Comparison of ENCODE assay signal across 8 cellular contexts in the genomic region with DNA sequence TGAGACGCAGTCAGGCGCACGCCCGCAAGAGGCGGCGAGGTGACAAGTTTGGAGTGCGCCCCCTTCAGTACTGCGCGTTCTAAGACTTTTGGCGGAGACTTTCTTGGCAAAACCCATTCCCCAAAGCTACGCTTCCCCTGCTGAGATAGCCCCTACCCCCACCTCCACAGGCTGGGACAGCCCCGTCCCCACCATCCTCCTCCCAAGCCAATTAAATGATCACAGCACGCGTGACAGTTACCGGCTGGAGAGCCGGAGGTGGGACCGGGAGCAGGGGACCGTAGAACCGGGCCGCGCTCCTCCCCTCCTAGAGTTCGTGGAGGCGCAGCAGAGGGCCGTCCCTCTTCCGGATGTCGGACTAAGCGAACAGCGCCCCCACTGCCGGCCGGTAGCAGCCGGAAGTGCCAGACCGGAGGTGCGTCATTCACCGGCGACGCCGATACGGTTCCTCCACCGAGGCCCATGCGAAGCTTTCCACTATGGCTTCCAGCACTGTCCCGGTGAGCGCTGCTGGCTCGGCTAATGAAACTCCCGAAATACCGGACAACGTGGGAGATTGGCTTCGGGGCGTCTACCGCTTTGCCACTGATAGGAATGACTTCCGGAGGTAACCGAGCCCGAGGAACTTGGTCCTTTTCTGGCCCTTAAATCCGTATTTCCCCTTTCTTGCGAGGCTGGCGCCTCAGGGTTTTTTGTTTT. TPM values are rescaled to one million over a fixed set of nuclear protein-coding genes. Genes with fewer than 3 reads are reported as not detected.
A peak's percentile ranks its signal among the peaks of the same experiment; 100 is the strongest.
DNase-seq lines count a peak whose midpoint lies in the region; ATAC-seq lines count a peak whose summit lies in the region.

A gene (plus strand): TSS at position 476 of the 699 bp plus-strand sequence. CDS start 4 bp downstream, at position 480.

- H3K79me1 ChIP-seq in mesenchymal stem cell (replicated peaks; ENCODE audit: low read length, poor library complexity, severe bottlenecking): peaks cover 17% of the 10 kb centered on the region

- H3K36me3 ChIP-seq in mesenchymal stem cell (ENCODE audit: control insufficient read depth in 1 of 2, insufficient read depth in 2 of 2, low read depth in 1 of 2, low read length in 2 of 2): peaks cover 6 to 36% of the 10 kb centered on the region in 2 experiments

- H3K27ac ChIP-seq in mesenchymal stem cell (ENCODE audit: low read length, poor library complexity, severe bottlenecking): peak within 1 kb of the TSS; percentile 88

- H4K8ac ChIP-seq in mesenchymal stem cell (ENCODE audit: low read length): peak within 1 kb of the TSS; percentile 89

- no peaks in the 10 kb centered on the region for H3K27me3 ChIP-seq in mesenchymal stem cell (ENCODE audit: control insufficient read depth in 1 of 2, insufficient read depth in 1 of 2, low read length in 2 of 2)

- H2BK5ac ChIP-seq in mesenchymal stem cell (ENCODE audit: low read depth, low read length, poor library complexity, severe bottlenecking): peak within 1 kb of the TSS; percentile 81

- H4K91ac ChIP-seq in mesenchymal stem cell (ENCODE audit: low read length): peak within 1 kb of the TSS; percentile 58

- no peak within 1 kb of the TSS for H2BK15ac ChIP-seq in mesenchymal stem cell (ENCODE audit: low read depth, poor library complexity, severe bottlenecking)

- peak within 1 kb of the TSS in 1 of 2 experiments; percentile 66 for H3K23ac ChIP-seq in mesenchymal stem cell (ENCODE audit: low read length in 2 of 2)

- H3K9me3 ChIP-seq in mesenchymal stem cell (ENCODE audit: control insufficient read depth, low read length): no peaks in the 10 kb centered on the region

- H3K14ac ChIP-seq in mesenchymal stem cell (ENCODE audit: low read length in 2 of 2): peak within 1 kb of the TSS in 1 of 2 experiments; percentile 79

- WGBS in mesenchymal stem cell: under 1% methylated on average over 55 of the region's 55 CpGs

- peak within 1 kb of the TSS; percentile 33 for H2AFZ ChIP-seq in mesenchymal stem cell (ENCODE audit: low read depth, low read length)

- peak within 1 kb of the TSS in 1 of 2 experiments; percentile 49 for H2BK12ac ChIP-seq in mesenchymal stem cell (ENCODE audit: low read length in 2 of 2)

- DNase-seq in COLO829 (ENCODE audit: low spot score) (peak; percentile 92), HS-5 (ENCODE audit: low read depth) (peak; percentile 80), NK-92 (lab: John Stamatoyannopoulos, UW; ENCODE audit: unreplicated experiment) (peak; percentile 69), mesenchymal stem cell (peak; percentile 96)
- peak; percentile 97 for DNase-seq in activated CD8-positive, alpha-beta memory T cell treated with anti-CD3 and anti-CD28 coated beads for 24 hours
- peak; percentile 88 for DNase-seq in effector CD8-positive, alpha-beta T cell (lab: John Stamatoyannopoulos, UW)
- DNase-seq in stimulated activated CD8-positive, alpha-beta memory T cell treated with anti-CD3 and anti-CD28 coated beads, Interleukin-12 subunit alpha, Interleukin-12 subunit beta, amount 100 ng/mL, for 4 hours (ENCODE audit: low read depth): peak; percentile 89

- H3K4me3 ChIP-seq in mesenchymal stem cell (ENCODE audit: insufficient read depth in 1 of 2, low read depth in 1 of 2, low read length in 2 of 2): peak within 1 kb of the TSS; percentile 69 to 100

- H3K18ac ChIP-seq in mesenchymal stem cell (ENCODE audit: low read depth in 1 of 2, low read length in 2 of 2): peak within 1 kb of the TSS; percentile 75 to 94

- H3K4me2 ChIP-seq in mesenchymal stem cell (ENCODE audit: low read length, poor library complexity, severe bottlenecking): peak within 1 kb of the TSS; percentile 96

- peak; percentile 45 for ATAC-seq in GM19468 (IDR thresholded peaks at IDR 0.05; ENCODE audit: extremely low read depth, unreplicated experiment)

- peaks cover 18% of the 10 kb centered on the region for H3K4me1 ChIP-seq in mesenchymal stem cell (ENCODE audit: control insufficient read depth, insufficient read depth, low read depth, low read length)

- H2AK5ac ChIP-seq in mesenchymal stem cell (ENCODE audit: low read length, severe bottlenecking): peak within 1 kb of the TSS; percentile 37

- peak within 1 kb of the TSS; percentile 96 for H3K9ac ChIP-seq in mesenchymal stem cell (ENCODE audit: low read length)

- H2BK120ac ChIP-seq in mesenchymal stem cell (ENCODE audit: low read depth, low read length): no peak within 1 kb of the TSS

- peak within 1 kb of the TSS; percentile 79 to 88 for H3K4ac ChIP-seq in mesenchymal stem cell (ENCODE audit: low read depth in 1 of 2, low read length in 2 of 2)

RNA-seq across cellular contexts. Expression of the gene that starts here (rescaled TPM):
- 244 TPM for polyA plus RNA-seq in mesenchymal stem cell (2013, experiment 1 of 2)
- 241 TPM for polyA plus RNA-seq in mesenchymal stem cell (2013, experiment 2 of 2)

Comparison
In these comparisons a context has a peak if more than half of its experiments do, and no peak if none do; other contexts are left out.
1. Peak in every context shown above with its lines: DNase-seq, ATAC-seq, H3K4me3 ChIP-seq and H3K27ac ChIP-seq.